Comparison of ENCODE assay signal across 33 cellular contexts in genomic region chr18:67142604-67143003, GRCh38.
"Had no signal": no experiment of that assay in that cellular context is flagged by ENCODE, and none has a peak within 500 bp of the region (broad histone marks: within the 10 kb centered on the region; RNA-seq: fewer than 3 reads in every experiment).

No MANE protein-coding gene starts in this region.

- H3K4me3 Mint-ChIP-seq: activated B cell treated with CpG ODN at 0.5 μM for 24 hours; activated CD8-positive, alpha-beta T cell treated with anti-CD3 and anti-CD28 coated beads for 36 hours; activated naive CD4-positive, alpha-beta T cell treated with anti-CD3 and anti-CD28 coated beads for 36 hours; activated naive CD4-positive, alpha-beta T cell treated with anti-CD3 and anti-CD28 coated beads, Interleukin-2, amount 50 U/mL, for 24 hours; activated naive CD8-positive, alpha-beta T cell treated with anti-CD3 and anti-CD28 coated beads for 36 hours; activated naive CD8-positive, alpha-beta T cell treated with anti-CD3 and anti-CD28 coated beads, Interleukin-2, amount 50 U/mL, for 24 hours; activated T-helper 1 cell treated with anti-CD3 and anti-CD28 coated beads, Interleukin-12 subunit alpha, Interleukin-12 subunit beta, Interleukin-2, Interleukin-4 antibody, amounts not matched to agents 30 ng/mL and 10 ng/mL and 1 ng/mL, durations not matched to agents 14 hours and 24 hours and 36 hours; effector memory CD8-positive, alpha-beta T cell had no signal

- H3K4me3 ChIP-seq: adrenal gland, body of pancreas, esophagus muscularis mucosa, gastrocnemius medialis, heart right ventricle had no signal

- H3K4me1 ChIP-seq: adrenal gland, esophagus muscularis mucosa, foreskin keratinocyte, gastrocnemius medialis, heart right ventricle had no signal

- H3K27me3 Mint-ChIP-seq: activated B cell treated with CpG ODN at 0.5 μM for 24 hours; activated CD8-positive, alpha-beta T cell treated with anti-CD3 and anti-CD28 coated beads for 36 hours; activated naive CD4-positive, alpha-beta T cell treated with anti-CD3 and anti-CD28 coated beads, Interleukin-2, amount 50 U/mL, for 24 hours; activated naive CD8-positive, alpha-beta T cell treated with anti-CD3 and anti-CD28 coated beads for 36 hours; activated naive CD8-positive, alpha-beta T cell treated with anti-CD3 and anti-CD28 coated beads, Interleukin-2, amount 50 U/mL, for 24 hours; effector memory CD8-positive, alpha-beta T cell had no signal

- H3K4me1 Mint-ChIP-seq: activated B cell treated with CpG ODN at 0.5 μM for 24 hours; activated naive CD4-positive, alpha-beta T cell treated with anti-CD3 and anti-CD28 coated beads, Interleukin-2, amount 50 U/mL, for 24 hours; activated naive CD8-positive, alpha-beta T cell treated with anti-CD3 and anti-CD28 coated beads for 36 hours; activated naive CD8-positive, alpha-beta T cell treated with anti-CD3 and anti-CD28 coated beads, Interleukin-2, amount 50 U/mL, for 24 hours had no signal

- H3K9me3 ChIP-seq: adrenal gland, body of pancreas, esophagus muscularis mucosa, gastrocnemius medialis, heart right ventricle had no signal

- H3K27ac Mint-ChIP-seq: activated B cell treated with CpG ODN at 0.5 μM for 24 hours; activated CD8-positive, alpha-beta T cell treated with anti-CD3 and anti-CD28 coated beads for 36 hours; activated naive CD4-positive, alpha-beta T cell treated with anti-CD3 and anti-CD28 coated beads for 36 hours; activated naive CD4-positive, alpha-beta T cell treated with anti-CD3 and anti-CD28 coated beads, Interleukin-2, amount 50 U/mL, for 24 hours; activated naive CD8-positive, alpha-beta T cell treated with anti-CD3 and anti-CD28 coated beads for 36 hours; activated naive CD8-positive, alpha-beta T cell treated with anti-CD3 and anti-CD28 coated beads, Interleukin-2, amount 50 U/mL, for 24 hours; activated T-helper 1 cell treated with anti-CD3 and anti-CD28 coated beads, Interleukin-12 subunit alpha, Interleukin-12 subunit beta, Interleukin-2, Interleukin-4 antibody, amounts not matched to agents 30 ng/mL and 10 ng/mL and 1 ng/mL, durations not matched to agents 14 hours and 24 hours and 36 hours; activated T-helper 2 cell treated with anti-CD3 and anti-CD28 coated beads, Interferon-gamma antibody, Interleukin-2, Interleukin-4, amounts not matched to agents 10 μg/mL and 5 μg/mL and 100 μg/mL, durations not matched to agents 14 hours and 24 hours and 36 hours; effector memory CD8-positive, alpha-beta T cell had no signal

- H3K36me3 Mint-ChIP-seq: activated naive CD4-positive, alpha-beta T cell treated with anti-CD3 and anti-CD28 coated beads, Interleukin-2, amount 50 U/mL, for 24 hours; activated naive CD8-positive, alpha-beta T cell treated with anti-CD3 and anti-CD28 coated beads for 36 hours had no signal

- H3K27ac ChIP-seq: adrenal gland, body of pancreas, esophagus muscularis mucosa, foreskin keratinocyte, gastrocnemius medialis, heart right ventricle, WERI-Rb-1 had no signal

- DNase-seq: activated B cell treated with CpG ODN at 0.5 μM for 24 hours; activated CD4-positive, alpha-beta T cell treated with anti-CD3 and anti-CD28 coated beads for 48 hours; activated CD4-positive, alpha-beta T cell treated with anti-CD3 and anti-CD28 coated beads, Interleukin-2, amount 50 U/mL, for 1 hour; activated CD4-positive, alpha-beta T cell treated with anti-CD3 and anti-CD28 coated beads, Interleukin-2, amount 50 U/mL, for 48 hours; activated CD8-positive, alpha-beta memory T cell treated with anti-CD3 and anti-CD28 coated beads for 24 hours; activated CD8-positive, alpha-beta T cell treated with anti-CD3 and anti-CD28 coated beads for 36 hours; activated effector memory CD4-positive, alpha-beta T cell treated with anti-CD3 and anti-CD28 coated beads, Interleukin-2, amount 50 U/mL, for 16 hours; activated naive CD4-positive, alpha-beta T cell treated with anti-CD3 and anti-CD28 coated beads for 36 hours; activated naive CD8-positive, alpha-beta T cell treated with anti-CD3 and anti-CD28 coated beads for 36 hours; activated naive CD8-positive, alpha-beta T cell treated with anti-CD3 and anti-CD28 coated beads, Interleukin-2, amount 50 U/mL, for 24 hours; activated T-cell treated with anti-CD3 and anti-CD28 coated beads, Interleukin-2, amount 50 U/mL, for 1 hour; activated T-cell treated with anti-CD3 and anti-CD28 coated beads, Interleukin-2, amount 50 U/mL, for 48 hours; adrenal gland; amygdala; aorta; body of pancreas; caudate nucleus; cortex of kidney; dermis blood vessel endothelial cell; effector CD4-positive, alpha-beta T cell; effector memory CD8-positive, alpha-beta T cell; erythroblast; foreskin keratinocyte; gastrocnemius medialis; glutamatergic neuron; heart right ventricle; T1000; WERI-Rb-1 had no signal

- ATAC-seq: activated CD4-positive, CD25-positive, alpha-beta regulatory T cell treated with anti-CD3 and anti-CD28 coated beads, Interleukin-2, amount 50 U/mL, for 24 hours; activated CD8-positive, alpha-beta T cell treated with anti-CD3 and anti-CD28 coated beads for 36 hours; activated naive CD8-positive, alpha-beta T cell treated with anti-CD3 and anti-CD28 coated beads, Interleukin-2, amount 50 U/mL, for 24 hours; body of pancreas; effector memory CD8-positive, alpha-beta T cell; foreskin keratinocyte; gastrocnemius medialis; heart right ventricle had no signal

- H3K27me3 ChIP-seq: adrenal gland, body of pancreas, esophagus muscularis mucosa, foreskin keratinocyte, gastrocnemius medialis, heart right ventricle had no signal

- H3K36me3 ChIP-seq: adrenal gland, esophagus muscularis mucosa, gastrocnemius medialis, heart right ventricle, WERI-Rb-1 had no signal

- H3K9me3 Mint-ChIP-seq: activated B cell treated with CpG ODN at 0.5 μM for 24 hours; activated CD8-positive, alpha-beta T cell treated with anti-CD3 and anti-CD28 coated beads for 36 hours; activated naive CD4-positive, alpha-beta T cell treated with anti-CD3 and anti-CD28 coated beads for 36 hours; activated naive CD4-positive, alpha-beta T cell treated with anti-CD3 and anti-CD28 coated beads, Interleukin-2, amount 50 U/mL, for 24 hours; activated naive CD8-positive, alpha-beta T cell treated with anti-CD3 and anti-CD28 coated beads for 36 hours; activated naive CD8-positive, alpha-beta T cell treated with anti-CD3 and anti-CD28 coated beads, Interleukin-2, amount 50 U/mL, for 24 hours; activated T-helper 1 cell treated with anti-CD3 and anti-CD28 coated beads, Interleukin-12 subunit alpha, Interleukin-12 subunit beta, Interleukin-2, Interleukin-4 antibody, amounts not matched to agents 30 ng/mL and 10 ng/mL and 1 ng/mL, durations not matched to agents 14 hours and 24 hours and 36 hours; activated T-helper 2 cell treated with anti-CD3 and anti-CD28 coated beads, Interferon-gamma antibody, Interleukin-2, Interleukin-4, amounts not matched to agents 10 μg/mL and 5 μg/mL and 100 μg/mL, durations not matched to agents 14 hours and 24 hours and 36 hours had no signal
